ENCODE assay signal across 8 cellular contexts in the genomic region with DNA sequence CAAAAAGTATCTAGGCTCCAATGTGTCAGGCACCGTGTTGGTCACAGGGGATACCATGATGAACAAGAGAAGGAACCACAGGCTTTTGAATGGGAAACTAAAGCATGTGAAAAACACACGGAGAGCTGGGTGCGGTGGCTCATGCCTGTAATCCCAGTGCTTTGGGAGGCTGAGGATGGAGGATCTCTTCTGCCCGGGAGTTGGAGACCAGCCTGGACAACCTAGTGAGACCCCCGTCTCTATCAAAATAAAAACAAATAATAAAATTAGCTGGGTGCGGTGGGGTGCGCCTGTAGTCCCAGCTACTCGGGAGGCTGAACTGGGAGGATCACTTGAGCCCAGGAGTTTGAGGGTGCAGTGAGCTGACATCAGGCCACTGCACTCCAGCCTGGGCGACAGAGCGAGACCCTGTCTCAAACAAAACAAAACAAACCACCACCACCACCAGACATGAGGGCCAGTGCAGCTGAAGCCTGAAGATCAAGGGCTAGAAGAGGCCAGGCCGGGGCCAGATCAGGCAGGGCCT. TPM values are rescaled to one million over a fixed set of nuclear protein-coding genes. Genes with fewer than 3 reads are reported as not detected.
DNase-seq lines count a peak whose midpoint lies in the region; ATAC-seq and TF ChIP-seq lines count a peak whose summit lies in the region.

No MANE protein-coding gene starts in this region.

- peak; percentile 17 for ATAC-seq in HG02885 (IDR thresholded peaks at IDR 0.05; ENCODE audit: poor library complexity, unreplicated experiment)
- no peak for ATAC-seq in omental fat pad (ENCODE audit: low FRiP score)

- H3K9me3 ChIP-seq in breast epithelium (no peaks in the 10 kb centered on the region), mucosa of stomach (ENCODE audit: control insufficient read depth, low read length) (no peaks in the 10 kb centered on the region)

- H3K4me1 ChIP-seq in breast epithelium (peaks cover 0 to 3% of the 10 kb centered on the region in 2 donors), mucosa of stomach (ENCODE audit: control insufficient read depth, insufficient read depth, low read length) (peaks cover 16% of the 10 kb centered on the region)

- in situ Hi-C loops in ACHN (cut with HindIII; ENCODE audit: low pct_ligation_motif_present, low pct_unique_long_range_greater_than_20kb, low sequenced_read_pairs) = no loop called here

- H3K27ac ChIP-seq in breast epithelium = peak overlapping the region; percentile 88 to 90

- H3K36me3 ChIP-seq in breast epithelium (peaks cover 9% of the 10 kb centered on the region), mucosa of stomach (ENCODE audit: control insufficient read depth, insufficient read depth, low read length) (peaks cover 5% of the 10 kb centered on the region)

- H3K9ac ChIP-seq in mucosa of stomach (ENCODE audit: low read length) = peak overlapping the region; percentile 87

- TF ChIP-seq POLR2A in breast epithelium (IDR thresholded peaks at IDR 0.05) = no peak

- TF ChIP-seq CTCF in breast epithelium (IDR thresholded peaks at IDR 0.05) = no peak
- TF ChIP-seq CTCF in omental fat pad (IDR thresholded peaks at IDR 0.05) = no peak

- intact Hi-C loops in breast epithelium (cut with DNase I; ENCODE audit: low total_unique reads) = loop anchor here (10.0 kb wide), 2 partner anchors 57 to 73 kb away; partner anchors contain the start of genes LAMTOR4 and ZKSCAN1

- DNase-seq in ACHN (peak; percentile 32), breast epithelium (ENCODE audit: low spot score in 2 of 2) (no peak), HT-29 (ENCODE audit: low spot score) (no peak), NCI-H2196 (lab: John Stamatoyannopoulos, UW; ENCODE audit: unreplicated experiment) (no peak), omental fat pad (ENCODE audit: low spot score) (no peak), HPDE6-E6E7 (ENCODE audit: extremely low spot score) (no peak)

- H3K27me3 ChIP-seq in breast epithelium (no peaks in the 10 kb centered on the region), mucosa of stomach (ENCODE audit: control insufficient read depth, insufficient read depth, low read length) (no peaks in the 10 kb centered on the region)

- H3K4me3 ChIP-seq in breast epithelium = peak overlapping the region; percentile 57 to 87 (median 78)
- H3K4me3 ChIP-seq in mucosa of stomach (ENCODE audit: low read length) = peak overlapping the region; percentile 87

RNA-seq across cellular contexts. Expression of gene COPS6, which starts 0.6 kb away (rescaled TPM):
- total RNA-seq in breast epithelium (10 to 100 TPM; 40.8 to 73.4 (median 49.6) TPM), omental fat pad (10 to 100 TPM; 41.6 to 69.0 (median 50.0) TPM)
- 111 and 128 TPM in 2 replicates for total RNA-seq in HT-29 (2014; rRNA removed; shearing (Covaris generic))

RNA-seq across cellular contexts. Expression of gene ZNF3, which starts 6.6 kb away (rescaled TPM):
- total RNA-seq in breast epithelium (10 to 100 TPM; 19.4 to 43.6 (median 31.5) TPM), omental fat pad (10 to 100 TPM; 14.5 to 25.4 (median 17.9) TPM)
- total RNA-seq in HT-29 (2014; rRNA removed; shearing (Covaris generic)) = 22.2 and 23.6 TPM in 2 replicates

RNA-seq across cellular contexts. Expression of gene MCM7, which starts 13.0 kb away (rescaled TPM):
- total RNA-seq in breast epithelium (10 to 100 TPM; 46.9 to 51.7 (median 50.1) TPM), omental fat pad (10 to 100 TPM; 17.6 to 42.7 (median 28.7) TPM)
- 461 and 531 TPM in 2 replicates for total RNA-seq in HT-29 (2014; rRNA removed; shearing (Covaris generic))

RNA-seq across cellular contexts. Expression of gene AP4M1, which starts 13.3 kb away (rescaled TPM):
- total RNA-seq in breast epithelium = 10 to 100 TPM; 13.8 to 23.3 (median 18.7) TPM
- total RNA-seq in HT-29 (2014; rRNA removed; shearing (Covaris generic)) = 36.8 and 38.1 TPM in 2 replicates
- total RNA-seq in omental fat pad = 10 to 100 TPM in 2 of 4 donors, 1 to 10 TPM in 2; 7.2 to 20.6 (median 9.8) TPM

RNA-seq across cellular contexts. Expression of gene TAF6, which starts 31.0 kb away (rescaled TPM):
- total RNA-seq in breast epithelium (10 to 100 TPM; 31.5 to 35.0 (median 34.4) TPM), omental fat pad (10 to 100 TPM; 21.0 to 37.5 (median 30.3) TPM)
- 45.0 and 65.5 TPM in 2 replicates for total RNA-seq in HT-29 (2014; rRNA removed; shearing (Covaris generic))
